8 cellular contexts compared by ENCODE assay signal in genomic region chr4:71186566-71187398, GRCh38.
DNase-seq lines count a peak whose midpoint lies in the region; ATAC-seq, FAIRE-seq and TF ChIP-seq lines count a peak whose summit lies in the region.

No MANE protein-coding gene starts in this region.

- peak overlapping the region; percentile 63 for H3K9ac ChIP-seq in HUES6 (ENCODE audit: low read length)
- H3K9ac ChIP-seq in HepG2 (ENCODE audit: insufficient read depth, low read depth, low read length) = no peak overlapping the region

- H3K4me3 ChIP-seq in HUES6 (ENCODE audit: low read depth, low read length) (peak overlapping the region; percentile 88), HepG2 (replicated peaks in 1 of 3; ENCODE audit: insufficient read depth in 1 of 3, low read depth in 2 of 3, low read length in 3 of 3) (peak overlapping the region; percentile 45 to 73 (median 56); a peak in 4 of 6 replicates)

- no peaks in the 10 kb centered on the region for H3K9me3 Mint-ChIP-seq in dendritic cell treated with granulocyte-macrophage colony-stimulating factor and Interleukin-4, amounts not matched to agents 40 ng/mL and 50 ng/mL, for 4 days

- H4K20me1 ChIP-seq in HepG2 (ENCODE audit: insufficient read depth, low read length) = no peaks in the 10 kb centered on the region

- no peak overlapping the region for H2AFZ ChIP-seq in HepG2 (ENCODE audit: low read length)

- TF ChIP-seq EP300 in HepG2 (IDR thresholded peaks at IDR 0.05; ENCODE audit: low read depth in 2 of 2, low read length in 2 of 2) (no peak), HepG2 (CRISPR knock-in tag; IDR thresholded peaks at IDR 0.05; ENCODE audit: borderline replicate concordance) (no peak)

- POLR2A ChIA-PET in HepG2 (lab: Yijun Ruan, JAX) = no interaction called here

- H3K27me3 Mint-ChIP-seq in dendritic cell treated with granulocyte-macrophage colony-stimulating factor and Interleukin-4, amounts not matched to agents 40 ng/mL and 50 ng/mL, for 4 days = peaks cover 60% of the 10 kb centered on the region

- H3K27ac Mint-ChIP-seq in dendritic cell treated with granulocyte-macrophage colony-stimulating factor and Interleukin-4, amounts not matched to agents 40 ng/mL and 50 ng/mL, for 4 days = peak overlapping the region; percentile 46

- H3K36me3 Mint-ChIP-seq in dendritic cell treated with granulocyte-macrophage colony-stimulating factor and Interleukin-4, amounts not matched to agents 40 ng/mL and 50 ng/mL, for 4 days (ENCODE audit: low read depth) = no peaks in the 10 kb centered on the region

- DNase-seq in GM13977 (ENCODE audit: low spot score) = peak; percentile 77
- DNase-seq in HepG2 (ENCODE audit: low spot score) = no peak
- peak; percentile 1 to 4 for DNase-seq in stimulated activated CD4-positive, alpha-beta T cell treated with anti-CD3 and anti-CD28 coated beads, Interleukin-4, amount 100 ng/mL, for 48 hours (ENCODE audit: low read depth in 2 of 2)
- no peak for DNase-seq in D721Med (ENCODE audit: insufficient read length, low spot score)

- H3K27ac ChIP-seq in 22Rv1 = peak overlapping the region; percentile 33
- no peak overlapping the region for H3K27ac ChIP-seq in HUES6 (ENCODE audit: low read depth, low read length)
- no peak overlapping the region for H3K27ac ChIP-seq in HepG2 (ENCODE audit: extremely low read length, insufficient read depth, low read length)

- no peak for TF ChIP-seq CTCF in 22Rv1 (IDR thresholded peaks at IDR 0.05)
- no peak for TF ChIP-seq CTCF in GM13977 (IDR thresholded peaks at IDR 0.05; ENCODE audit: extremely low read depth, insufficient read depth, missing control alignments)
- no peak for TF ChIP-seq CTCF in HepG2 (CRISPR knock-in tag; IDR thresholded peaks at IDR 0.05)
- TF ChIP-seq CTCF in D721Med (IDR thresholded peaks at IDR 0.05; ENCODE audit: insufficient read depth, missing control alignments) = no peak

- peak overlapping the region; percentile 78 for H3K4me2 ChIP-seq in HepG2 (ENCODE audit: low read depth, low read length)

- in situ Hi-C loops in GM13977 (cut with MboI; ENCODE audit: low pct_unique_long_range_greater_than_20kb, low sequenced_read_pairs, unreplicated experiment) (no loop called here), HepG2 (cut with HindIII; ENCODE audit: extremely low pct_ligation_motif_present, low pct_unique_long_range_greater_than_20kb) (loop anchor here (10.0 kb wide), 1 partner anchor 368 kb away; no protein-coding TSS in a partner anchor)

- peaks cover 6% of the 10 kb centered on the region; the same call in 1 of the 2 replicates for H3K4me1 ChIP-seq in HUES6 (ENCODE audit: control insufficient read depth, insufficient read depth, low read length)
- peaks cover 15% of the 10 kb centered on the region for H3K4me1 ChIP-seq in HepG2 (ENCODE audit: insufficient read depth, low read length)

- peak; percentile 48 to 51 for ATAC-seq in activated CD4-positive, CD25-positive, alpha-beta regulatory T cell treated with anti-CD3 and anti-CD28 coated beads, Interleukin-2, amount 50 U/mL, for 24 hours
- ATAC-seq in HepG2 = peak; percentile 79

- TF ChIP-seq RAD21 in HepG2 (CRISPR knock-in tag; IDR thresholded peaks at IDR 0.05) = no peak

- intact Hi-C loops in dendritic cell treated with granulocyte-macrophage colony-stimulating factor and Interleukin-4, amounts not matched to agents 40 ng/mL and 50 ng/mL, for 4 days (cut with micrococcal nuclease) = no loop called here
- intact Hi-C loops in HepG2 (cut with micrococcal nuclease; ENCODE audit: unreplicated experiment) = no loop called here

- no peaks in the 10 kb centered on the region for H3K36me3 ChIP-seq in HUES6 (ENCODE audit: control insufficient read depth, insufficient read depth, low read length)
- H3K36me3 ChIP-seq in HepG2 (replicated peaks in 1 of 2; ENCODE audit: control insufficient read depth in 1 of 2, insufficient read depth in 2 of 2, low read length in 2 of 2) = no peaks in the 10 kb centered on the region

- WGBS in HepG2 (ENCODE audit: low lambda C conversion rate) = 5% methylated on average over 10 of the region's 105 CpGs

- H3K4me1 Mint-ChIP-seq in dendritic cell treated with granulocyte-macrophage colony-stimulating factor and Interleukin-4, amounts not matched to agents 40 ng/mL and 50 ng/mL, for 4 days (ENCODE audit: low read depth) = peaks cover 22% of the 10 kb centered on the region

- TF ChIP-seq POLR2A in HepG2 (IDR thresholded peaks at IDR 0.05; ENCODE audit: insufficient read depth in 1 of 2, low read depth in 2 of 2, low read length in 2 of 2) = no peak

- H3K27me3 ChIP-seq in HUES6 (ENCODE audit: control insufficient read depth, insufficient read depth, low read length) (peaks cover 52% of the 10 kb centered on the region), HepG2 (ENCODE audit: control insufficient read depth in 1 of 2, insufficient read depth in 2 of 2, low read length in 2 of 2) (peaks cover 1 to 36% of the 10 kb centered on the region in 2 experiments; a peak in 3 of 5 replicates)

- BruUV-seq in HepG2 (replicated peaks; lab: Mats Ljungman, UMichigan) = no TSS peak

- no peaks in the 10 kb centered on the region for H3K79me2 ChIP-seq in HepG2 (ENCODE audit: insufficient read depth, low read length)

- H3K4me3 Mint-ChIP-seq in dendritic cell treated with granulocyte-macrophage colony-stimulating factor and Interleukin-4, amounts not matched to agents 40 ng/mL and 50 ng/mL, for 4 days = peak overlapping the region; percentile 72

- FAIRE-seq in HepG2 (lab: Jason Lieb, UNC) (no peak), D721Med (lab: Jason Lieb, UNC) (no peak)

- CTCF ChIA-PET in HepG2 (lab: Yijun Ruan, JAX; ENCODE audit: low intra/inter-chr PET ratio, low total read pairs) = no interaction called here

- no peaks in the 10 kb centered on the region for H3K9me3 ChIP-seq in HUES6 (ENCODE audit: control insufficient read depth, insufficient read depth, low read depth, low read length)
- H3K9me3 ChIP-seq in HepG2 (ENCODE audit: low read length) = no peaks in the 10 kb centered on the region

TF ChIP-seq in HepG2, 621 proteins besides CTCF, POLR2A, EP300 and RAD21:
- TF ChIP-seq RXRA (CRISPR knock-in tag; IDR thresholded peaks at IDR 0.05) = peak; percentile 6; the same call in 1 of the 2 replicates
- TF ChIP-seq CCDC6 (CRISPR knock-in tag; IDR thresholded peaks at IDR 0.05) = 0 out of 2 replicates have a peak, but pooled peaks have one; percentile 20
- TF ChIP-seq ATF7 (IDR thresholded peaks at IDR 0.05) = no peak
- no peak for TF ChIP-seq ATF7 (CRISPR knock-in tag; IDR thresholded peaks at IDR 0.05)
- TF ChIP-seq ZNF564 (CRISPR knock-in tag; IDR thresholded peaks at IDR 0.05) = 0 out of 2 replicates have a peak, but pooled peaks have one; percentile 26
- peak; percentile 75 for TF ChIP-seq ZNF800 (CRISPR knock-in tag; IDR thresholded peaks at IDR 0.05)

Comparison
In these comparisons a context has a peak if more than half of its experiments do, and no peak if none do; other contexts are left out.
1. DNase-seq: peak in GM13977 (single experiment) and stimulated activated CD4-positive, alpha-beta T cell treated with anti-CD3 and anti-CD28 coated beads, Interleukin-4, amount 100 ng/mL, for 48 hours (2 of 2); none in HepG2 (single experiment) and D721Med (single experiment).